Comparison of ENCODE assay signal across 8 cellular contexts in genomic region chr14:77303417-77304156, GRCh38. TPM values are rescaled to one million over a fixed set of nuclear protein-coding genes. Genes with fewer than 3 reads are reported as not detected.
A peak's percentile ranks its signal among the peaks of the same experiment; 100 is the strongest.
DNase-seq lines count a peak whose midpoint lies in the region; ATAC-seq, FAIRE-seq and TF ChIP-seq lines count a peak whose summit lies in the region.

No MANE protein-coding gene starts in this region.

- H3K4me2 ChIP-seq in GM12878 (ENCODE audit: control insufficient read depth, insufficient read depth) = no peak overlapping the region

- POLR2A ChIA-PET in AG04450 (lab: Yijun Ruan, JAX) (interaction anchor here (1.8 to 1.9 kb wide), 2 partner anchors 11 to 12 kb away, joined by 10 to 12 read pairs; no protein-coding TSS in a partner anchor), GM12878 (lab: Charles Lee) (interaction anchor here (0.5 kb wide), 1 partner anchor 320 kb away, joined by 6 read pairs; no protein-coding TSS in a partner anchor)

- H3K9ac ChIP-seq in GM12878 (ENCODE audit: control insufficient read depth, insufficient read depth, low read length) = no peak overlapping the region

- no peaks in the 10 kb centered on the region for H4K20me1 ChIP-seq in GM12878 (ENCODE audit: control insufficient read depth, insufficient read depth)

- RAD21 ChIA-PET in GM12878 (lab: Charles Lee; ENCODE audit: unreplicated experiment) = interaction anchor here (0.6 to 5.3 kb wide), 5 partner anchors 12 to 251 kb away, joined by 3 to 43 read pairs (median 5); partner anchors contain the start of gene GSTZ1

- BruUV-seq in GM12878 (replicated peaks; lab: Mats Ljungman, UMichigan) = no TSS peak

- no peaks in the 10 kb centered on the region for H3K79me2 ChIP-seq in GM12878 (ENCODE audit: control insufficient read depth, insufficient read depth, low read length)

- no peak for FAIRE-seq in GM12878 (lab: Jason Lieb, UNC)

- H3K27me3 ChIP-seq in AG04450 (ENCODE audit: control insufficient read depth, insufficient read depth, low read length) = no peaks in the 10 kb centered on the region
- H3K27me3 ChIP-seq in GM12878 (replicated peaks in 1 of 2; ENCODE audit: control insufficient read depth in 2 of 2, insufficient read depth in 2 of 2, low read length in 1 of 2) = no peaks in the 10 kb centered on the region
- H3K27me3 ChIP-seq in lung (ENCODE audit: control insufficient read depth, insufficient read depth) = no peaks in the 10 kb centered on the region
- H3K27me3 ChIP-seq in aorta (ENCODE audit: control insufficient read depth in 1 of 2, insufficient read depth in 2 of 2, low read length in 1 of 2) = no peaks in the 10 kb centered on the region

- no peak for TF ChIP-seq CTCF in AG04450 (IDR thresholded peaks at IDR 0.05; ENCODE audit: low read depth, low read length)
- TF ChIP-seq CTCF in GM12878 (IDR thresholded peaks at IDR 0.05 in 2 of 3, conservative IDR thresholded peaks at IDR 0.05 in 1 of 3; ENCODE audit: control insufficient read depth in 2 of 3, extremely low read depth in 1 of 3, insufficient read depth in 1 of 3, low read depth in 3 of 3, low read length in 3 of 3) = no peak
- no peak for TF ChIP-seq CTCF in lung (IDR thresholded peaks at IDR 0.05; ENCODE audit: control extremely low read depth, extremely low read depth)

- H3K27ac ChIP-seq in AG04450 (ENCODE audit: low read depth, low read length) (peak overlapping the region; percentile 52), GM12878 (ENCODE audit: control insufficient read depth, insufficient read depth) (no peak overlapping the region), lung (ENCODE audit: low read depth in 1 of 2, low read length in 1 of 2) (peak overlapping the region in 1 of 2 donors; percentile 20), aorta (ENCODE audit: low read depth in 1 of 2, low read length in 2 of 2) (no peak overlapping the region)

- SMC1A ChIA-PET in GM12878 (lab: Charles Lee; ENCODE audit: uncharacterized antibody, unreplicated experiment) = interaction anchor here (1.3 to 3.2 kb wide), 4 partner anchors 10 to 248 kb away, joined by 4 to 22 read pairs (median 4); no protein-coding TSS in a partner anchor

- TF ChIP-seq POLR2A in GM12878 (IDR thresholded peaks at IDR 0.05; ENCODE audit: low read depth, low read length) = no peak

- H2AFZ ChIP-seq in GM12878 (ENCODE audit: control insufficient read depth, low read depth, low read length) = no peak overlapping the region

- H3K4me1 ChIP-seq in GM12878 (ENCODE audit: control insufficient read depth, insufficient read depth, low read length) = no peaks in the 10 kb centered on the region
- H3K4me1 ChIP-seq in lung (ENCODE audit: control insufficient read depth in 2 of 2, insufficient read depth in 2 of 2, low read length in 2 of 2) = peaks cover 2 to 11% of the 10 kb centered on the region in 2 donors
- H3K4me1 ChIP-seq in aorta (ENCODE audit: control insufficient read depth in 1 of 2, insufficient read depth in 2 of 2, low read length in 2 of 2) = peaks cover 0 to 3% of the 10 kb centered on the region in 2 donors

- ATAC-seq in GM19351 (IDR thresholded peaks at IDR 0.05; ENCODE audit: unreplicated experiment) (peak; percentile 56), GM12878 (peak; percentile 54; the same call in 2 of the 3 replicates), lung (ENCODE audit: insufficient read depth, low FRiP score) (peak; percentile 73), aorta (ENCODE audit: low FRiP score) (peak; percentile 53)

- intact Hi-C loops in GM12878 (cut with micrococcal nuclease; ENCODE audit: unreplicated experiment) (no loop called here), aorta (cut with DNase I) (no loop called here)

- no peak for TF ChIP-seq RAD21 in GM12878 (IDR thresholded peaks at IDR 0.05; ENCODE audit: insufficient read depth, low read depth, low read length)

- TF ChIP-seq EP300 in GM12878 (IDR thresholded peaks at IDR 0.05; ENCODE audit: borderline replicate concordance in 1 of 2, control insufficient read depth in 1 of 2, low read depth in 2 of 2, low read length in 2 of 2) = no peak

- H3K4me3 ChIP-seq in AG04450 (ENCODE audit: low read depth, low read length) = no peak overlapping the region
- H3K4me3 ChIP-seq in GM12878 = no peak overlapping the region
- H3K4me3 ChIP-seq in lung = no peak overlapping the region
- H3K4me3 ChIP-seq in aorta (ENCODE audit: low read length in 2 of 2) = no peak overlapping the region

- H3K9me3 ChIP-seq in AG04450 (ENCODE audit: control insufficient read depth, insufficient read depth, low read length) = no peaks in the 10 kb centered on the region
- no peaks in the 10 kb centered on the region for H3K9me3 ChIP-seq in GM12878 (replicated peaks; ENCODE audit: control insufficient read depth, insufficient read depth, low read length)
- no peaks in the 10 kb centered on the region for H3K9me3 ChIP-seq in lung (ENCODE audit: control insufficient read depth in 2 of 2, insufficient read depth in 1 of 2, low read length in 1 of 2)
- H3K9me3 ChIP-seq in aorta (ENCODE audit: control insufficient read depth, low read length) = no peaks in the 10 kb centered on the region

- DNase-seq in AG04450 (ENCODE audit: low read depth, low spot score) (peak; percentile 77), NCI-H345 (lab: John Stamatoyannopoulos, UW) (peak; percentile 84), GM12878 (ENCODE audit: low read depth, low spot score) (no peak), lung (ENCODE audit: low spot score) (peak; percentile 43), aorta (no peak), cerebellar nuclear complex (lab: John Stamatoyannopoulos, UW) (no peak), NCI-H1105 treated with DMSO at 0.1 percent for 48 hours (lab: John Stamatoyannopoulos, UW) (no peak)

- CTCF ChIA-PET in AG04450 (lab: Charles Lee) (interaction anchor here (0.5 to 8.3 kb wide), 8 partner anchors 10 to 429 kb away, joined by 3 to 305 read pairs (median 3); partner anchors contain the start of genes SAMD15 and TMED8), GM12878 (lab: Yijun Ruan, JAX) (interaction anchor here (0.9 to 8.6 kb wide), 8 partner anchors 10 to 250 kb away, joined by 3 to 158 read pairs (median 4); no protein-coding TSS in a partner anchor)

- no peaks in the 10 kb centered on the region; a peak in 1 of 4 replicates for H3K36me3 ChIP-seq in GM12878 (ENCODE audit: control insufficient read depth in 2 of 2, insufficient read depth in 2 of 2, low read length in 1 of 2)
- H3K36me3 ChIP-seq in lung (ENCODE audit: control insufficient read depth in 2 of 2, insufficient read depth in 2 of 2, low read length in 2 of 2) = peaks cover 9 to 19% of the 10 kb centered on the region in 2 donors
- H3K36me3 ChIP-seq in aorta (ENCODE audit: control insufficient read depth in 1 of 2, insufficient read depth in 2 of 2, low read length in 1 of 2) = peaks cover 0 to 9% of the 10 kb centered on the region in 2 donors

- WGBS in GM12878 (ENCODE audit: insufficient coverage, insufficient replicate concordance, low lambda C conversion rate, missing lambda C conversion rate) = 42% methylated on average over 4 of the region's 4 CpGs
- WGBS in lung, 2 donors = 51 to 60% methylated on average over 4 of the region's 4 CpGs
- 48 to 53% methylated on average over 4 of the region's 4 CpGs for WGBS in aorta, 2 donors

- in situ Hi-C loops in GM12878 (cut with MboI) = no loop called here

RNA-seq across cellular contexts. Expression of gene POMT2, which starts 17.1 kb away (rescaled TPM):
- 11.0 and 17.2 TPM in 2 replicates for polyA plus RNA-seq in AG04450 (2011; rRNA removed)
- 24.1 and 31.8 TPM in 2 replicates for polyA minus RNA-seq in AG04450 (2011; rRNA and poly(A)+ RNA removed)
- 22.8 and 23.0 TPM in 2 replicates for total RNA-seq in GM12878 (2013; cell fraction: nucleolus; rRNA removed)
- total RNA-seq in GM12878 (2014; rRNA removed) = 3.3 and 6.0 TPM in 2 replicates
- total RNA-seq in GM12878 (2014; rRNA removed; fragmentation: Illumina TruSeq; extraction: Trizol) = 4.9 and 5.3 TPM in 2 replicates
- 13.9 TPM in 2 replicates for total RNA-seq in GM12878 (2021)
- 3.8 TPM for polyA plus RNA-seq in GM12878 (2011; ENCODE audit: low read depth)
- 8.8 and 11.2 TPM in 2 replicates for polyA plus RNA-seq in GM12878 (2011; rRNA removed)
- 7.8 and 9.5 TPM in 2 replicates for polyA plus RNA-seq in GM12878 (2011; cell fraction: cytosol; rRNA removed)
- 58.0 and 80.4 TPM in 2 replicates for polyA plus RNA-seq in GM12878 (2011; cell fraction: nucleus; rRNA removed)
- polyA plus RNA-seq in GM12878 (2012) = 3.5 and 5.2 TPM in 2 replicates
- polyA plus RNA-seq in GM12878 (2014; fragmentation: Illumina TruSeq; extraction: Trizol) = 5.3 and 10.6 TPM in 2 replicates
- polyA plus RNA-seq in GM12878 (2014; fragmentation: Nextera tagmentation; extraction: Ambion mirVana) = under 1 TPM; 0.23 to 0.99 TPM
- 7.0 and 9.7 TPM in 2 replicates for polyA plus RNA-seq in GM12878 (2014; rRNA removed)
- 1 to 10 TPM; 7.2 to 9.6 TPM for polyA plus RNA-seq in GM12878 (2016; fragmentation: Nextera tagmentation; extraction: Ambion mirVana)
- polyA minus RNA-seq in GM12878 (2011; rRNA and poly(A)+ RNA removed) = 8.3 and 12.1 TPM in 2 replicates
- 4.5 and 6.9 TPM in 2 replicates for polyA minus RNA-seq in GM12878 (2011; cell fraction: cytosol; rRNA and poly(A)+ RNA removed)
- polyA minus RNA-seq in GM12878 (2011; cell fraction: nucleus; rRNA and poly(A)+ RNA removed) = 12.1 and 22.4 TPM in 2 replicates
- total RNA-seq in lung = 10 to 100 TPM; 14.0 to 43.1 TPM
- polyA plus RNA-seq in lung = 10 to 100 TPM in 1 of 2 donors, 1 to 10 TPM in 1; 10.0 to 14.3 TPM
- 10 to 100 TPM; 15.6 to 23.4 TPM for total RNA-seq in aorta
- 10 to 100 TPM in 1 of 2 donors, 1 to 10 TPM in 1; 3.1 to 20.3 TPM for polyA plus RNA-seq in aorta

RNA-seq across cellular contexts. Expression of gene GSTZ1, which starts 17.2 kb away (rescaled TPM):
- 12.4 and 16.8 TPM in 2 replicates for polyA plus RNA-seq in AG04450 (2011; rRNA removed)
- 11.0 and 15.8 TPM in 2 replicates for polyA minus RNA-seq in AG04450 (2011; rRNA and poly(A)+ RNA removed)
- total RNA-seq in GM12878 (2013; cell fraction: nucleolus; rRNA removed) = 32.4 and 38.8 TPM in 2 replicates
- total RNA-seq in GM12878 (2014; rRNA removed) = 33.4 and 38.7 TPM in 2 replicates
- 33.3 and 33.7 TPM in 2 replicates for total RNA-seq in GM12878 (2014; rRNA removed; fragmentation: Illumina TruSeq; extraction: Trizol)
- total RNA-seq in GM12878 (2021) = 24.9 and 26.9 TPM in 2 replicates
- 22.9 TPM for polyA plus RNA-seq in GM12878 (2011; ENCODE audit: low read depth)
- polyA plus RNA-seq in GM12878 (2011; rRNA removed) = 8.6 and 21.4 TPM in 2 replicates
- 35.3 and 40.0 TPM in 2 replicates for polyA plus RNA-seq in GM12878 (2011; cell fraction: cytosol; rRNA removed)
- polyA plus RNA-seq in GM12878 (2011; cell fraction: nucleus; rRNA removed) = 39.0 and 40.2 TPM in 2 replicates
- 29.7 and 34.8 TPM in 2 replicates for polyA plus RNA-seq in GM12878 (2012)
- polyA plus RNA-seq in GM12878 (2014; fragmentation: Illumina TruSeq; extraction: Trizol) = 25.5 and 34.7 TPM in 2 replicates
- polyA plus RNA-seq in GM12878 (2014; fragmentation: Nextera tagmentation; extraction: Ambion mirVana) = 10 to 100 TPM; 17.9 to 25.4 TPM
- polyA plus RNA-seq in GM12878 (2014; rRNA removed) = 28.3 and 30.5 TPM in 2 replicates
- polyA plus RNA-seq in GM12878 (2016; fragmentation: Nextera tagmentation; extraction: Ambion mirVana) = 10 to 100 TPM; 27.4 to 33.5 TPM
- polyA minus RNA-seq in GM12878 (2011; rRNA and poly(A)+ RNA removed) = 14.8 and 17.5 TPM in 2 replicates
- polyA minus RNA-seq in GM12878 (2011; cell fraction: cytosol; rRNA and poly(A)+ RNA removed) = 4.9 and 9.1 TPM in 2 replicates
- polyA minus RNA-seq in GM12878 (2011; cell fraction: nucleus; rRNA and poly(A)+ RNA removed) = 22.0 and 37.5 TPM in 2 replicates
- 10 to 100 TPM in 1 of 2 donors, 1 to 10 TPM in 1; 7.9 to 20.2 TPM for total RNA-seq in lung
- polyA plus RNA-seq in lung = 10 to 100 TPM; 17.0 to 27.0 TPM
- 1 to 10 TPM; 5.8 to 8.6 TPM for total RNA-seq in aorta
- polyA plus RNA-seq in aorta = 10 to 100 TPM in 1 of 2 donors, 1 to 10 TPM in 1; 9.9 to 17.2 TPM

RNA-seq across cellular contexts. Expression of gene NGB, which starts 32.6 kb away (rescaled TPM):
- polyA plus RNA-seq in AG04450 (2011; rRNA removed) (not detected in 2 replicates), GM12878 (2011; rRNA removed) (0.10 and 0.19 TPM in 2 replicates), GM12878 (2014; fragmentation: Illumina TruSeq; extraction: Trizol) (not detected in 2 replicates), GM12878 (2014; fragmentation: Nextera tagmentation; extraction: Ambion mirVana) (not detected), GM12878 (2014; rRNA removed) (0.06 TPM in 1 of 2 replicates, not detected in the other), GM12878 (2016; fragmentation: Nextera tagmentation; extraction: Ambion mirVana) (not detected), lung (not detected), aorta (not detected)
- polyA minus RNA-seq in AG04450 (2011; rRNA and poly(A)+ RNA removed) = not detected in 2 replicates
- not detected in 2 replicates for total RNA-seq in GM12878 (2013; cell fraction: nucleolus; rRNA removed)
- total RNA-seq in GM12878 (2014; rRNA removed) (not detected in 2 replicates), GM12878 (2014; rRNA removed; fragmentation: Illumina TruSeq; extraction: Trizol) (not detected in 2 replicates), GM12878 (2021) (not detected in 2 replicates), lung (not detected), aorta (not detected)
- polyA plus RNA-seq in GM12878 (2011; ENCODE audit: low read depth) = not detected
- polyA plus RNA-seq in GM12878 (2011; cell fraction: cytosol; rRNA removed) = 0.25 and 0.48 TPM in 2 replicates
- 0.15 and 0.45 TPM in 2 replicates for polyA plus RNA-seq in GM12878 (2011; cell fraction: nucleus; rRNA removed)
- polyA plus RNA-seq in GM12878 (2012) = not detected in 2 replicates
- polyA minus RNA-seq in GM12878 (2011; rRNA and poly(A)+ RNA removed) = not detected in 2 replicates
- polyA minus RNA-seq in GM12878 (2011; cell fraction: cytosol; rRNA and poly(A)+ RNA removed) = not detected in 2 replicates
- polyA minus RNA-seq in GM12878 (2011; cell fraction: nucleus; rRNA and poly(A)+ RNA removed) = not detected in 2 replicates

Comparison
In these comparisons a context has a peak if more than half of its experiments do, and no peak if none do; other contexts are left out.
1. DNase-seq: peak in AG04450 (single experiment), NCI-H345 (single experiment) and lung (single experiment); none in GM12878 (single experiment), aorta (0 of 2), cerebellar nuclear complex (0 of 2) and NCI-H1105 treated with DMSO at 0.1 percent for 48 hours (single experiment).
2. Peak in every context shown above with its lines, with median percentiles within 50 percentile points of each other: ATAC-seq.